Comparison of ENCODE assay signal across 24 cellular contexts in genomic region chr5:64462391-64462790, GRCh38. TPM values are rescaled to one million over a fixed set of nuclear protein-coding genes. Genes with fewer than 3 reads are reported as not detected.
"Had no signal": no experiment of that assay in that cellular context is flagged by ENCODE, and none has a peak within 500 bp of the region (broad histone marks: within the 10 kb centered on the region; RNA-seq: fewer than 3 reads in every experiment).

No MANE protein-coding gene starts in this region.

- H3K4me1 ChIP-seq: SJSA1 had no signal

- H3K9me3 ChIP-seq: SJSA1 had no signal

- H3K4me3 Mint-ChIP-seq: T-cell had no signal

- H3K36me3 ChIP-seq: SJSA1 had no signal

- H3K27me3 Mint-ChIP-seq: T-cell had no signal

- H3K27me3 ChIP-seq: SJSA1 had no signal

- H3K4me1 Mint-ChIP-seq: T-cell had no signal

- H3K4me3 ChIP-seq: SJSA1, SK-N-MC had no signal

- H3K36me3 Mint-ChIP-seq: T-cell had no signal

- DNase-seq: KBM-7, MV-4-11, NCI-H1048, NCI-H1105, NCI-H1417, NCI-H1436 treated with DMSO at 0.1 percent for 48 hours, NCI-H1694, NCI-H187 treated with DMSO at 0.1 percent for 48 hours, NCI-H2029 treated with DMSO at 0.1 percent for 48 hours, NCI-H345, NCI-H446 treated with DMSO at 0.1 percent for 48 hours, NCI-H510A treated with DMSO at 0.1 percent for 48 hours, NCI-H69, NCI-H774, Right ventricle myocardium superior, RPMI8226, SIG-M5, SW 1271, T-cell had no signal

- H3K27ac Mint-ChIP-seq: T-cell had no signal

- H3K27ac ChIP-seq: SJSA1, SK-N-MC had no signal

RNA-seq across cellular contexts. Expression of gene RGS7BP, which starts 43.4 kb away (rescaled TPM):
- total RNA-seq: HT-29, LHCN-M2, MCF 10A, SJSA1, T-cell had no signal
